Comparison of ENCODE assay signal across 1 cellular context in the genomic region with DNA sequence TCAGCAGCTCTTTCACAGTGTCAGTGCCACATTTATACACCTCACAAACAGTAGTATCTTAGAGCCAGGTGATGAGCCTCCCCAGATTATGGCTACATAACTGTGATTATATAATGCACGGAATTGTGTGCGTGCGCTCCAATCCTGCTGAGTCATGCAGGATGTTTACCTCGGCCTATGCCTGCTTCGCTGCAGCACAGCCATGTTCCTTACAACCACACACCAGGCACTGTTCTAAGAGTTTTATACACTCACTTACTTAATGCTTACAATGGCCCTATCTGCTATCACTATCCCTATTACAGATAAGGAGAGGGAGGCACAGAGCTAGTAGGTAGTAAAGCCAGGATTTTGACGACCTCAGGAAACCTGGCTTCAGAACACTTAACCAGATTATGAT.
TF ChIP-seq lines count a peak whose summit lies in the region.

No MANE protein-coding gene starts in this region.

TF ChIP-seq in HCT116, 20 proteins besides CTCF, POLR2A, EP300 and RAD21 (continued from another document):
- no peak for TF ChIP-seq EZH2 (IDR thresholded peaks at IDR 0.05)
- TF ChIP-seq, protein P1, sequence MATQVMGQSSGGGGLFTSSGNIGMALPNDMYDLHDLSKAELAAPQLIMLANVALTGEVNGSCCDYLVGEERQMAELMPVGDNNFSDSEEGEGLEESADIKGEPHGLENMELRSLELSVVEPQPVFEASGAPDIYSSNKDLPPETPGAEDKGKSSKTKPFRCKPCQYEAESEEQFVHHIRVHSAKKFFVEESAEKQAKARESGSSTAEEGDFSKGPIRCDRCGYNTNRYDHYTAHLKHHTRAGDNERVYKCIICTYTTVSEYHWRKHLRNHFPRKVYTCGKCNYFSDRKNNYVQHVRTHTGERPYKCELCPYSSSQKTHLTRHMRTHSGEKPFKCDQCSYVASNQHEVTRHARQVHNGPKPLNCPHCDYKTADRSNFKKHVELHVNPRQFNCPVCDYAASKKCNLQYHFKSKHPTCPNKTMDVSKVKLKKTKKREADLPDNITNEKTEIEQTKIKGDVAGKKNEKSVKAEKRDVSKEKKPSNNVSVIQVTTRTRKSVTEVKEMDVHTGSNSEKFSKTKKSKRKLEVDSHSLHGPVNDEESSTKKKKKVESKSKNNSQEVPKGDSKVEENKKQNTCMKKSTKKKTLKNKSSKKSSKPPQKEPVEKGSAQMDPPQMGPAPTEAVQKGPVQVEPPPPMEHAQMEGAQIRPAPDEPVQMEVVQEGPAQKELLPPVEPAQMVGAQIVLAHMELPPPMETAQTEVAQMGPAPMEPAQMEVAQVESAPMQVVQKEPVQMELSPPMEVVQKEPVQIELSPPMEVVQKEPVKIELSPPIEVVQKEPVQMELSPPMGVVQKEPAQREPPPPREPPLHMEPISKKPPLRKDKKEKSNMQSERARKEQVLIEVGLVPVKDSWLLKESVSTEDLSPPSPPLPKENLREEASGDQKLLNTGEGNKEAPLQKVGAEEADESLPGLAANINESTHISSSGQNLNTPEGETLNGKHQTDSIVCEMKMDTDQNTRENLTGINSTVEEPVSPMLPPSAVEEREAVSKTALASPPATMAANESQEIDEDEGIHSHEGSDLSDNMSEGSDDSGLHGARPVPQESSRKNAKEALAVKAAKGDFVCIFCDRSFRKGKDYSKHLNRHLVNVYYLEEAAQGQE (IDR thresholded peaks at IDR 0.05; ENCODE audit: low read depth): no peak
- no peak for TF ChIP-seq FOSL1 (IDR thresholded peaks at IDR 0.05; ENCODE audit: low read depth)
- no peak for TF ChIP-seq SRF (IDR thresholded peaks at IDR 0.05; ENCODE audit: low read depth)
- TF ChIP-seq SP1 (IDR thresholded peaks at IDR 0.05; ENCODE audit: low read depth): no peak
- no peak for TF ChIP-seq JUND (IDR thresholded peaks at IDR 0.05)
- no peak for TF ChIP-seq ELF1 (IDR thresholded peaks at IDR 0.05; ENCODE audit: borderline replicate concordance, low read depth)
- no peak for TF ChIP-seq TCF7L2 (IDR thresholded peaks at IDR 0.05; ENCODE audit: borderline replicate concordance, extremely low read depth, insufficient read depth, insufficient read length)
